8 cellular contexts compared by ENCODE assay signal in genomic region chr3:150412599-150413069, GRCh38. TPM values are rescaled to one million over a fixed set of nuclear protein-coding genes. Genes with fewer than 3 reads are reported as not detected.
DNase-seq lines count a peak whose midpoint lies in the region; ATAC-seq and FAIRE-seq lines count a peak whose summit lies in the region.

No MANE protein-coding gene starts in this region.

- FAIRE-seq in GM19239 (lab: Jason Lieb, UNC): peak; percentile 40

- no peaks in the 10 kb centered on the region for H3K27me3 ChIP-seq in effector memory CD4-positive, alpha-beta T cell (replicated peaks; ENCODE audit: control insufficient read depth, insufficient read depth, low read length, poor library complexity, severe bottlenecking)
- H3K27me3 ChIP-seq in naive thymus-derived CD4-positive, alpha-beta T cell (ENCODE audit: control insufficient read depth in 2 of 2, insufficient read depth in 2 of 2, low read length in 2 of 2): no peaks in the 10 kb centered on the region

- no peaks in the 10 kb centered on the region for H3K9me3 ChIP-seq in effector memory CD4-positive, alpha-beta T cell (ENCODE audit: control insufficient read depth, low read length)
- H3K9me3 ChIP-seq in naive thymus-derived CD4-positive, alpha-beta T cell (ENCODE audit: control insufficient read depth in 2 of 3, low read length in 3 of 3): no peaks in the 10 kb centered on the region

- H3K36me3 Mint-ChIP-seq in naive thymus-derived CD4-positive, alpha-beta T cell: peaks cover 0 to 29% (median 3%) of the 10 kb centered on the region in 5 donors

- H3K4me3 Mint-ChIP-seq in naive thymus-derived CD4-positive, alpha-beta T cell: peak overlapping the region; percentile 78 to 97 (median 90)

- DNase-seq in AML-193 (lab: John Stamatoyannopoulos, UW) (peak; percentile 69 to 80), GM19239 (ENCODE audit: insufficient read length, low spot score) (no peak), RPMI8226 (peak; percentile 63), ecto neural progenitor cell (ENCODE audit: low spot score) (no peak), NCI-H2227 (lab: John Stamatoyannopoulos, UW; ENCODE audit: unreplicated experiment) (no peak)
- no peak for DNase-seq in effector memory CD4-positive, alpha-beta T cell
- no peak for DNase-seq in naive thymus-derived CD4-positive, alpha-beta T cell

- ATAC-seq in naive thymus-derived CD4-positive, alpha-beta T cell: no peak
- ATAC-seq in GM21529 (IDR thresholded peaks at IDR 0.05; ENCODE audit: unreplicated experiment): no peak

- POLR2A ChIA-PET in naive thymus-derived CD4-positive, alpha-beta T cell (lab: Charles Lee): interaction anchor here (0.6 to 1.3 kb wide), 5 partner anchors 9 to 134 kb away, joined by 3 to 4 read pairs (median 4); partner anchors contain the start of genes EIF2A and SERP1

- H3K27me3 Mint-ChIP-seq in naive thymus-derived CD4-positive, alpha-beta T cell: peaks cover 0 to 1% (median 0%) of the 10 kb centered on the region in 5 donors

- peaks cover 52 to 71% (median 64%) of the 10 kb centered on the region in 7 donors for H3K4me1 Mint-ChIP-seq in naive thymus-derived CD4-positive, alpha-beta T cell

- no peak overlapping the region for H3K27ac ChIP-seq in effector memory CD4-positive, alpha-beta T cell (ENCODE audit: insufficient read depth, low read length, poor library complexity, severe bottlenecking)
- H3K27ac ChIP-seq in naive thymus-derived CD4-positive, alpha-beta T cell (ENCODE audit: low read depth, low read length): peak overlapping the region; percentile 25

- peaks cover 4% of the 10 kb centered on the region for H3K36me3 ChIP-seq in effector memory CD4-positive, alpha-beta T cell (ENCODE audit: control insufficient read depth, insufficient read depth, low read length)
- peaks cover 0 to 20% (median 0%) of the 10 kb centered on the region in 3 experiments for H3K36me3 ChIP-seq in naive thymus-derived CD4-positive, alpha-beta T cell (ENCODE audit: control insufficient read depth in 2 of 3, insufficient read depth in 3 of 3, low read length in 3 of 3)

- H3K9me3 Mint-ChIP-seq in naive thymus-derived CD4-positive, alpha-beta T cell: peaks cover 0 to 1% (median 0%) of the 10 kb centered on the region in 11 donors

- intact Hi-C loops in naive thymus-derived CD4-positive, alpha-beta T cell (cut with micrococcal nuclease): loop anchor here in 1 of 2 donors (1.0 kb wide), 1 partner anchor 8 kb away; no protein-coding TSS in a partner anchor

- CTCF ChIA-PET in naive thymus-derived CD4-positive, alpha-beta T cell (lab: Charles Lee): interaction anchor here (1.2 to 1.5 kb wide), 2 partner anchors 76 to 83 kb away, joined by 4 to 5 read pairs; no protein-coding TSS in a partner anchor

- peak overlapping the region in 4 of 9 donors; percentile 7 to 60 (median 46) for H3K27ac Mint-ChIP-seq in naive thymus-derived CD4-positive, alpha-beta T cell

- H3K4me1 ChIP-seq in effector memory CD4-positive, alpha-beta T cell (ENCODE audit: control insufficient read depth, insufficient read depth, low read length, poor library complexity, severe bottlenecking): peaks cover 8% of the 10 kb centered on the region
- peaks cover 18 to 33% of the 10 kb centered on the region in 2 donors for H3K4me1 ChIP-seq in naive thymus-derived CD4-positive, alpha-beta T cell (ENCODE audit: control insufficient read depth in 2 of 2, insufficient read depth in 2 of 2, low read length in 2 of 2)

- H3K4me3 ChIP-seq in effector memory CD4-positive, alpha-beta T cell (ENCODE audit: insufficient read depth, low read depth, low read length, poor library complexity, severe bottlenecking): peak overlapping the region; percentile 87
- peak overlapping the region; percentile 96 for H3K4me3 ChIP-seq in naive thymus-derived CD4-positive, alpha-beta T cell (ENCODE audit: low read length)

RNA-seq across cellular contexts. Expression of gene TSC22D2, which starts 4.5 kb away (rescaled TPM):
- total RNA-seq in naive thymus-derived CD4-positive, alpha-beta T cell: 10 to 100 TPM; 17.9 to 42.1 (median 27.3) TPM
- 10 to 100 TPM in 1 of 2 donors, 1 to 10 TPM in 1; 6.6 to 12.7 TPM for polyA plus RNA-seq in naive thymus-derived CD4-positive, alpha-beta T cell

Comparison
In these comparisons a context has a peak if more than half of its experiments do, and no peak if none do; other contexts are left out.
1. DNase-seq: peak in AML-193 (2 of 2) and RPMI8226 (single experiment); none in GM19239 (single experiment), effector memory CD4-positive, alpha-beta T cell (0 of 3), naive thymus-derived CD4-positive, alpha-beta T cell (0 of 9), ecto neural progenitor cell (single experiment) and NCI-H2227 (single experiment).